Comparison of ENCODE assay signal across 11 cellular contexts in genomic region chr2:41720298-41720697, GRCh38.
A peak's percentile ranks its signal among the peaks of the same experiment; 100 is the strongest.
DNase-seq lines count a peak whose midpoint lies in the region; ATAC-seq and TF ChIP-seq lines count a peak whose summit lies in the region.
"Had no signal": no experiment of that assay in that cellular context is flagged by ENCODE, and none has a peak within 500 bp of the region (broad histone marks: within the 10 kb centered on the region; RNA-seq: fewer than 3 reads in every experiment).

No MANE protein-coding gene starts in this region.

- H3K27ac ChIP-seq in hepatocyte (no peak overlapping the region), colonic mucosa (no peak overlapping the region)
- H3K27ac ChIP-seq: SK-N-MC had no signal

- H3K9ac ChIP-seq in colonic mucosa (ENCODE audit: low read depth in 2 of 2, low read length in 2 of 2): no peak overlapping the region

- no peaks in the 10 kb centered on the region for H3K4me1 ChIP-seq in hepatocyte (ENCODE audit: insufficient read depth)
- no peaks in the 10 kb centered on the region for H3K4me1 ChIP-seq in mucosa of descending colon (ENCODE audit: low read depth)
- H3K4me1 ChIP-seq in colonic mucosa: no peaks in the 10 kb centered on the region

- H3K36me3 ChIP-seq in hepatocyte (replicated peaks; ENCODE audit: insufficient read depth, low read depth): no peaks in the 10 kb centered on the region
- H3K36me3 ChIP-seq in mucosa of descending colon (ENCODE audit: low read depth): no peaks in the 10 kb centered on the region
- H3K36me3 ChIP-seq in colonic mucosa: no peaks in the 10 kb centered on the region

- H3K79me2 ChIP-seq in hepatocyte: no peaks in the 10 kb centered on the region

- H3K9me3 ChIP-seq in hepatocyte (ENCODE audit: low read depth) (no peaks in the 10 kb centered on the region), mucosa of descending colon (no peaks in the 10 kb centered on the region), colonic mucosa (no peaks in the 10 kb centered on the region)

- intact Hi-C loops in mucosa of descending colon (cut with DNase I, micrococcal nuclease) (no loop called here), colonic mucosa (cut with DNase I) (no loop called here)

- H4K20me1 ChIP-seq in hepatocyte (ENCODE audit: insufficient read depth, poor library complexity, severe bottlenecking): no peaks in the 10 kb centered on the region

- H2AFZ ChIP-seq in hepatocyte: no peak overlapping the region

- DNase-seq in hepatocyte (ENCODE audit: low spot score) (no peak), mucosa of descending colon (no peak), COR-L47 (lab: John Stamatoyannopoulos, UW) (no peak), colonic mucosa (no peak), NCI-H774 (lab: John Stamatoyannopoulos, UW) (no peak)
- DNase-seq: activated naive CD4-positive, alpha-beta T cell treated with Interleukin-2 at 50 U/mL for 16 hours; naive thymus-derived CD8-positive, alpha-beta T cell had no signal

- TF ChIP-seq CTCF in hepatocyte (IDR thresholded peaks at IDR 0.05; ENCODE audit: poor library complexity) (no peak), mucosa of descending colon (IDR thresholded peaks at IDR 0.05) (no peak), colonic mucosa (IDR thresholded peaks at IDR 0.05) (no peak)

- H3K4me3 ChIP-seq in hepatocyte (no peak overlapping the region), mucosa of descending colon (no peak overlapping the region), colonic mucosa (no peak overlapping the region)
- H3K4me3 ChIP-seq: SK-N-MC had no signal

- ATAC-seq in GM18508 (IDR thresholded peaks at IDR 0.05; ENCODE audit: insufficient read depth, unreplicated experiment) (peak; percentile 37), GM21381 (IDR thresholded peaks at IDR 0.05; ENCODE audit: unreplicated experiment) (peak; percentile 54), HG03159 (IDR thresholded peaks at IDR 0.05; ENCODE audit: unreplicated experiment) (peak; percentile 66), mucosa of descending colon (no peak)
- ATAC-seq: naive thymus-derived CD8-positive, alpha-beta T cell had no signal

- peak overlapping the region; percentile 4 for H3K4me2 ChIP-seq in hepatocyte

- no peaks in the 10 kb centered on the region for H3K9me2 ChIP-seq in hepatocyte (replicated peaks; ENCODE audit: insufficient read depth)

- 87% methylated on average over 1 of the region's 1 CpG for WGBS in hepatocyte (ENCODE audit: low lambda C conversion rate, missing lambda C conversion rate)

- no peaks in the 10 kb centered on the region for H3K27me3 ChIP-seq in hepatocyte
- no peaks in the 10 kb centered on the region for H3K27me3 ChIP-seq in colonic mucosa
